ENCODE assay signal across 8 cellular contexts in genomic region chr6:147202516-147203310, GRCh38. TPM values are rescaled to one million over a fixed set of nuclear protein-coding genes. Genes with fewer than 3 reads are reported as not detected.
DNase-seq lines count a peak whose midpoint lies in the region; ATAC-seq and TF ChIP-seq lines count a peak whose summit lies in the region.

No MANE protein-coding gene starts in this region.

- TF ChIP-seq CTCF in chondrocyte (IDR thresholded peaks at IDR 0.05), result no peak
- TF ChIP-seq CTCF in kidney epithelial cell (IDR thresholded peaks at IDR 0.05; ENCODE audit: insufficient read depth, low read length, poor library complexity, severe bottlenecking), result no peak

- no peaks in the 10 kb centered on the region for H3K36me3 ChIP-seq in kidney epithelial cell (ENCODE audit: control insufficient read depth, insufficient read depth, low read length)

- no peaks in the 10 kb centered on the region for H3K36me3 Mint-ChIP-seq in chondrocyte (ENCODE audit: low read depth)

- H3K27ac Mint-ChIP-seq in chondrocyte (ENCODE audit: unreplicated experiment), result peak overlapping the region; percentile 99

- H3K4me3 ChIP-seq in kidney epithelial cell (ENCODE audit: low read depth, low read length), result peak overlapping the region; percentile 91

- no peaks in the 10 kb centered on the region for H3K27me3 ChIP-seq in kidney epithelial cell (ENCODE audit: control insufficient read depth, insufficient read depth, low read length)

- H3K4me1 Mint-ChIP-seq in chondrocyte (ENCODE audit: low read depth), result peaks cover 31% of the 10 kb centered on the region

- peak overlapping the region; percentile 94 for H3K4me3 Mint-ChIP-seq in chondrocyte (ENCODE audit: unreplicated experiment)

- no peaks in the 10 kb centered on the region for H3K9me3 Mint-ChIP-seq in chondrocyte (ENCODE audit: low read depth)

- no peaks in the 10 kb centered on the region for H3K27me3 Mint-ChIP-seq in chondrocyte (ENCODE audit: low read depth)

- DNase-seq in AML-193 (lab: John Stamatoyannopoulos, UW) (peak; percentile 100), NCI-H510A (lab: John Stamatoyannopoulos, UW) (peak; percentile 73), chondrocyte (ENCODE audit: low spot score) (no peak), kidney epithelial cell (ENCODE audit: low read depth) (peak; percentile 95)
- DNase-seq in activated CD4-positive, alpha-beta T cell treated with anti-CD3 and anti-CD28 coated beads for 24 hours (ENCODE audit: low read depth in 2 of 2), result peak; percentile 52 to 66
- DNase-seq in stimulated activated CD4-positive, alpha-beta T cell treated with anti-CD3 and anti-CD28 coated beads, Interleukin-15, amount 100 ng/mL, for 48 hours (ENCODE audit: low read depth in 2 of 2), result peak; percentile 61 to 67

- ATAC-seq in GM19043 (IDR thresholded peaks at IDR 0.05; ENCODE audit: low read depth, unreplicated experiment) (peak; percentile 74), HG03378 (IDR thresholded peaks at IDR 0.05; ENCODE audit: unreplicated experiment) (peak; percentile 91)

RNA-seq across cellular contexts. Expression of gene STXBP5, which starts 1.5 kb away (rescaled TPM):
- total RNA-seq in chondrocyte (30.8 to 42.5 TPM (median 32.4 TPM) in 3 replicates), kidney epithelial cell (15.8 and 18.6 TPM in 2 replicates)
